11 cellular contexts compared by ENCODE assay signal in the genomic region with DNA sequence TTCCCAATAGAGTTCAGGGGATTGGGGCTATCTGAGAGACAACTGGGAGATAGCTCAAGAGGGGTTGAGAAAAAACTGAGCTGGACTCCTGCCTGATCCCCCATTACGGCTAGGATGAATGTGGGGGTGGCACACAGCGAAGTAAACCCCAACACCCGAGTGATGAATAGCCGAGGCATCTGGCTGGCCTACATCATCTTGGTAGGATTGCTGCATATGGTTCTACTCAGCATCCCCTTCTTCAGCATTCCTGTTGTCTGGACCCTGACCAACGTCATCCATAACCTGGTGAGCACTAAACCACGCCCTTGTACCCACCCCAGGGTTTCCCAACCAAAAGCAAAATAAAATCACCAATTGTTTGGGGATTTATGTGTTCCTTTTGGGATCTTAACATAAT. TPM values are rescaled to one million over a fixed set of nuclear protein-coding genes. Genes with fewer than 3 reads are reported as not detected.
DNase-seq lines count a peak whose midpoint lies in the region; ATAC-seq and TF ChIP-seq lines count a peak whose summit lies in the region.
"Had no signal": no experiment of that assay in that cellular context is flagged by ENCODE, and none has a peak within 500 bp of the region (broad histone marks: within the 10 kb centered on the region; RNA-seq: fewer than 3 reads in every experiment).

No MANE protein-coding gene starts in this region.

- peaks cover 5% of the 10 kb centered on the region for H3K36me3 Mint-ChIP-seq in T-helper 17 cell (ENCODE audit: low read depth)
- H3K36me3 Mint-ChIP-seq: natural killer cell had no signal

- ATAC-seq in Right ventricle myocardium superior (ENCODE audit: poor library complexity) (no peak), left lung (no peak), T-helper 17 cell (no peak)

- H3K36me3 ChIP-seq in right atrium auricular region (peaks cover 46% of the 10 kb centered on the region), adipocyte (ENCODE audit: control insufficient read depth, insufficient read depth, low read length, severe bottlenecking) (peaks cover 47% of the 10 kb centered on the region), left lung (peaks cover 0 to 55% of the 10 kb centered on the region in 2 donors)

- H3K27ac ChIP-seq in right atrium auricular region = peak overlapping the region in 1 of 2 donors; percentile 84
- H3K27ac ChIP-seq in left lung = peak overlapping the region; percentile 53 to 87

- H3K4me1 Mint-ChIP-seq in T-helper 17 cell = peaks cover 16% of the 10 kb centered on the region

- peak overlapping the region; percentile 84 to 91 for H3K4me3 ChIP-seq in right atrium auricular region
- peak overlapping the region; percentile 97 for H3K4me3 ChIP-seq in adipocyte (ENCODE audit: low read length)
- H3K4me3 ChIP-seq in left lung = peak overlapping the region in 1 of 2 donors; percentile 68

- H3K27me3 ChIP-seq in right atrium auricular region (no peaks in the 10 kb centered on the region), adipocyte (replicated peaks; ENCODE audit: control insufficient read depth, insufficient read depth, low read length) (no peaks in the 10 kb centered on the region), left lung (no peaks in the 10 kb centered on the region)

- H3K9me3 ChIP-seq in right atrium auricular region (no peaks in the 10 kb centered on the region), adipocyte (ENCODE audit: control insufficient read depth, low read length) (no peaks in the 10 kb centered on the region), left lung (no peaks in the 10 kb centered on the region), T-helper 17 cell (ENCODE audit: control insufficient read depth, low read length, poor library complexity, severe bottlenecking) (no peaks in the 10 kb centered on the region)

- H3K4me1 ChIP-seq in right atrium auricular region (peaks cover 0 to 39% of the 10 kb centered on the region in 2 donors), adipocyte (ENCODE audit: control insufficient read depth, insufficient read depth, low read length) (peaks cover 33% of the 10 kb centered on the region), left lung (peaks cover 13 to 47% of the 10 kb centered on the region in 2 donors)

- H3K27ac Mint-ChIP-seq in T-helper 17 cell = no peak overlapping the region
- H3K27ac Mint-ChIP-seq: natural killer cell; stimulated activated memory B cell treated with anti-CD40 and anti-IgM and Interleukin-4, amounts not matched to agents 10 μg/mL and 1 μg/mL and 100 μg/mL, for 72 hours had no signal

- TF ChIP-seq CTCF in right atrium auricular region (IDR thresholded peaks at IDR 0.05) (no peak), left lung (IDR thresholded peaks at IDR 0.05) (no peak)

- peak overlapping the region; percentile 91 for H3K9ac ChIP-seq in adipocyte (ENCODE audit: low read length)

- H3K27me3 Mint-ChIP-seq in T-helper 17 cell = no peaks in the 10 kb centered on the region
- H3K27me3 Mint-ChIP-seq: stimulated activated memory B cell treated with anti-CD40 and anti-IgM and Interleukin-4, amounts not matched to agents 10 μg/mL and 1 μg/mL and 100 μg/mL, for 72 hours had no signal

- DNase-seq in right atrium auricular region (ENCODE audit: low spot score) (no peak), Right ventricle myocardium superior (no peak), adipocyte (ENCODE audit: low read depth) (no peak), left lung (no peak), T-helper 17 cell (no peak), hippocampal formation (lab: John Stamatoyannopoulos, UW) (no peak), ecto neural progenitor cell (ENCODE audit: low spot score) (no peak), NCI-H146 treated with DMSO at 0.1 percent for 48 hours (lab: John Stamatoyannopoulos, UW; ENCODE audit: unreplicated experiment) (no peak)
- DNase-seq: DMS79 treated with DMSO at 0.1 percent for 48 hours, natural killer cell had no signal

- intact Hi-C loops in Right ventricle myocardium superior (cut with DNase I) = no loop called here
- intact Hi-C loops in left lung (cut with DNase I) = no loop called here

- no peak overlapping the region for H3K4me3 Mint-ChIP-seq in T-helper 17 cell
- H3K4me3 Mint-ChIP-seq: natural killer cell; stimulated activated memory B cell treated with anti-CD40 and anti-IgM and Interleukin-4, amounts not matched to agents 10 μg/mL and 1 μg/mL and 100 μg/mL, for 72 hours had no signal

RNA-seq across cellular contexts. Expression of gene ORMDL2, which starts 1.0 kb away (rescaled TPM):
- total RNA-seq in right atrium auricular region (10 to 100 TPM in 1 of 2 donors, 1 to 10 TPM in 1; 6.5 to 17.1 TPM), Right ventricle myocardium superior (11.6 TPM), left lung (10 to 100 TPM; 65.6 to 80.8 TPM), T-helper 17 cell (10 to 100 TPM; 16.3 to 20.5 TPM)

RNA-seq across cellular contexts. Expression of gene SARNP, which starts 1.4 kb away (rescaled TPM):
- 10 to 100 TPM; 61.4 to 70.8 TPM for total RNA-seq in right atrium auricular region
- total RNA-seq in Right ventricle myocardium superior = 48.0 TPM
- total RNA-seq in left lung = 10 to 100 TPM; 49.4 to 50.0 TPM
- total RNA-seq in T-helper 17 cell = 10 to 100 TPM; 37.3 to 38.5 TPM

RNA-seq across cellular contexts. Expression of gene DNAJC14, which starts 10.5 kb away (rescaled TPM):
- total RNA-seq in right atrium auricular region (10 to 100 TPM; 23.4 to 35.0 TPM), Right ventricle myocardium superior (17.2 TPM), left lung (10 to 100 TPM; 31.5 to 33.3 TPM), T-helper 17 cell (10 to 100 TPM; 15.2 to 20.5 TPM)

RNA-seq across cellular contexts. Expression of gene MMP19, which starts 23.9 kb away (rescaled TPM):
- 1 to 10 TPM; 5.0 to 7.7 TPM for total RNA-seq in right atrium auricular region
- total RNA-seq in Right ventricle myocardium superior = 3.4 TPM
- 10 to 100 TPM; 49.3 to 78.4 TPM for total RNA-seq in left lung
- not detected for total RNA-seq in T-helper 17 cell
